In genomic region chr1:11805454-11806306, GRCh38 we compare ENCODE assay signal across 8 cellular contexts. TPM values are rescaled to one million over a fixed set of nuclear protein-coding genes. Genes with fewer than 3 reads are reported as not detected.
DNase-seq lines count a peak whose midpoint lies in the region; ATAC-seq and TF ChIP-seq lines count a peak whose summit lies in the region.

TSS of gene CLCN6 (plus strand) at chr1:11806191. CDS start at chr1:11806263, 72 bp downstream.
TSS of gene MTHFR (minus strand) at chr1:11805964. CDS start at chr1:11803116, 2,848 bp downstream.

- no peak for TF ChIP-seq CTCF in CD8-positive, alpha-beta T cell (IDR thresholded peaks at IDR 0.05)

- no peaks in the 10 kb centered on the region for H3K27me3 Mint-ChIP-seq in CD8-positive, alpha-beta T cell (ENCODE audit: low read depth)

- peak within 1 kb of the TSS; percentile 98 for H3K27ac Mint-ChIP-seq in CD8-positive, alpha-beta T cell

- no peaks in the 10 kb centered on the region for H3K9me3 Mint-ChIP-seq in CD8-positive, alpha-beta T cell

- peak; percentile 85 for ATAC-seq in CD8-positive, alpha-beta T cell
- ATAC-seq in GM19467 (IDR thresholded peaks at IDR 0.05; ENCODE audit: unreplicated experiment): peak; percentile 81

- H3K27me3 ChIP-seq in CD8-positive, alpha-beta T cell (ENCODE audit: insufficient read depth, low read length): no peaks in the 10 kb centered on the region

- no peaks in the 10 kb centered on the region for H3K9me3 ChIP-seq in CD8-positive, alpha-beta T cell (ENCODE audit: low read length)

- H3K36me3 Mint-ChIP-seq in CD8-positive, alpha-beta T cell: peaks cover 32% of the 10 kb centered on the region

- peaks cover 63% of the 10 kb centered on the region for H3K4me1 Mint-ChIP-seq in CD8-positive, alpha-beta T cell (ENCODE audit: low read depth)

- peaks cover 48% of the 10 kb centered on the region for H3K4me1 ChIP-seq in CD8-positive, alpha-beta T cell (ENCODE audit: insufficient read depth, low read length)

- POLR2A ChIA-PET in CD8-positive, alpha-beta T cell (lab: Charles Lee): interaction anchor here (0.6 to 2.8 kb wide), 8 partner anchors 9 to 550 kb away, joined by 3 to 51 read pairs (median 6); partner anchors contain the start of gene AGTRAP

- peak within 1 kb of the TSS; percentile 96 for H3K4me3 ChIP-seq in CD8-positive, alpha-beta T cell (ENCODE audit: low read depth, low read length)

- H3K36me3 ChIP-seq in CD8-positive, alpha-beta T cell (ENCODE audit: insufficient read depth, low read length): peaks cover 9% of the 10 kb centered on the region

- peak within 1 kb of the TSS; percentile 80 for H3K27ac ChIP-seq in CD8-positive, alpha-beta T cell (ENCODE audit: low read depth, low read length)

- CTCF ChIA-PET in CD8-positive, alpha-beta T cell (lab: Charles Lee): interaction anchor here (0.6 to 1.8 kb wide), 4 partner anchors 31 to 562 kb away, joined by 3 to 5 read pairs (median 4); no protein-coding TSS in a partner anchor

- intact Hi-C loops in CD8-positive, alpha-beta T cell (cut with DNase I, micrococcal nuclease): loop anchor here (1.0 to 5.0 kb wide), 14 partner anchors 21 to 1333 kb away; partner anchors contain the start of genes AGTRAP (in 2 of the 2), FBXO2 (in 2 of the 2), FBXO44 (in 2 of the 2) and MAD2L2 (in 2 of the 2)

- H3K4me3 Mint-ChIP-seq in CD8-positive, alpha-beta T cell: peak within 1 kb of the TSS; percentile 99

- peak; percentile 93 to 98 (median 97) for DNase-seq in CD8-positive, alpha-beta T cell
- DNase-seq in HS-27A (ENCODE audit: low read depth) (peak; percentile 96), NK-92 (lab: John Stamatoyannopoulos, UW; ENCODE audit: unreplicated experiment) (peak; percentile 94), medulla oblongata (ENCODE audit: extremely low spot score) (peak; percentile 99)
- peak; percentile 91 to 96 for DNase-seq in activated CD8-positive, alpha-beta memory T cell treated with anti-CD3 and anti-CD28 coated beads for 1 hour (ENCODE audit: extremely low read depth in 1 of 2, low read depth in 1 of 2)
- peak; percentile 96 for DNase-seq in effector CD8-positive, alpha-beta T cell (lab: John Stamatoyannopoulos, UW)
- DNase-seq in stimulated activated CD8-positive, alpha-beta memory T cell treated with anti-CD3 and anti-CD28 coated beads, Interleukin-12 subunit alpha, Interleukin-12 subunit beta, amount 100 ng/mL, for 1 hour (ENCODE audit: low read depth): peak; percentile 95

RNA-seq across cellular contexts. Expression of gene CLCN6, which starts in this region (rescaled TPM):
- total RNA-seq in CD8-positive, alpha-beta T cell: 10 to 100 TPM; 14.8 to 18.5 TPM

RNA-seq across cellular contexts. Expression of gene MTHFR, which starts in this region (rescaled TPM):
- total RNA-seq in CD8-positive, alpha-beta T cell: 10 to 100 TPM; 27.3 to 27.5 TPM

Comparison
In these comparisons a context has a peak if more than half of its experiments do, and no peak if none do; other contexts are left out.
1. Peak in every context shown above with its lines: DNase-seq, ATAC-seq, H3K4me3 ChIP-seq and H3K27ac ChIP-seq.